In the genomic region with DNA sequence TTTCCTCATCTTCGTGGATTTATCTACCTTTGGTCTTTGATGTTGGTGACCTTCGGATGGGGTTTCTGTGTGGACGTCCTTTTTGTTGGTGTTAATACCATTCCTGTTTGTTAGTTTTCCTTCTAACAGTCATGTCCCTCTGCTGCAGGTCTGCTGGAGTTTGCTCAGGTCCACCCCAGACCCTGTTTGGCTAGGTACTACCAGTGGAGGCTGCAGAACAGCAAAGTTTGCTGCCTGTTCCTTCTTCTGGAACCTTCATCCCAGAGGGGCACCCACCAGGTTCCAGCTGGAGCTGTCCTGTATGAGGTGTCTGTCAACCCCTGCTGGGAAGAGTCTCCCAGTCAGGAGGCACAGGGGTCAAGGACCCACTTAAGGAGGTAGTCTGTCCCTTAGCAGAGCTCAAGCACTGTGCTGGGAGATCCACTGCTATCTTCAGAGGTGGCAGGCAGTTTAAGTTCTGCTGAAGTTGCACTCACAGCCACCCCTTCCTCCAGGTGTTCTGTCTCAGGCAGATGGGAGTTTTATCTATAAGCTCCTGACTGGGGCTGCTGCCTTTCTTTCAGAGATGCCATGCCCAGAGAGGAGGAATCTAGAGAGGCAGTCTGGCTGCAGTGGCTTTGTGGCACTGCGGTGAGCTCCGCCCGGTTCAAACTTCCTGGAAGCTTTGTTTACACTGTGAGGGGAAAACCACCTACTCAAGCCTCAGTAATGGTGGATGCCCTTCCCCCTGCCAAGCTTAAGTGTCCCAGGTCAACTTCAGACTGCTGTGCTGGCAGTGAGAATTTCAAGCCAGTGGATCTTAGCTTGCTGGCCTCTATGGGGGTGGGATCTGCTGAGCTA, we compare ENCODE assay signal across 1 cellular context.
TF ChIP-seq lines count a peak whose summit lies in the region.
"Not testable (repeated sequence)": the region's sequence is repeated elsewhere in the genome, so short reads cannot be mapped to it uniquely, and the experiment has no call there.

No MANE protein-coding gene starts in this region.

TF ChIP-seq in HepG2, 621 proteins besides CTCF, POLR2A, EP300 and RAD21:
- TF ChIP-seq FOXA3 (CRISPR knock-in tag; IDR thresholded peaks at IDR 0.05) = peak; percentile 61
- not testable (repeated sequence) for TF ChIP-seq FOXA1 (IDR thresholded peaks at IDR 0.05)
- peak; percentile 70 for TF ChIP-seq FOXA1 (CRISPR knock-in tag; IDR thresholded peaks at IDR 0.05)
- peak; percentile 14; the same call in 1 of the 2 replicates for TF ChIP-seq SALL1 (CRISPR knock-in tag; IDR thresholded peaks at IDR 0.05)
- 0 out of 2 replicates have a peak, but pooled peaks have one; percentile 13 for TF ChIP-seq ARID5B (CRISPR knock-in tag; IDR thresholded peaks at IDR 0.05)
- peak; percentile 49; the same call in 1 of the 2 replicates for TF ChIP-seq POGZ (CRISPR knock-in tag; IDR thresholded peaks at IDR 0.05)
- 0 out of 2 replicates have a peak, but pooled peaks have one; percentile 33 for TF ChIP-seq PRDM10 (CRISPR knock-in tag; IDR thresholded peaks at IDR 0.05; ENCODE audit: low read depth)
